Comparison of ENCODE assay signal across 8 cellular contexts in the genomic region with DNA sequence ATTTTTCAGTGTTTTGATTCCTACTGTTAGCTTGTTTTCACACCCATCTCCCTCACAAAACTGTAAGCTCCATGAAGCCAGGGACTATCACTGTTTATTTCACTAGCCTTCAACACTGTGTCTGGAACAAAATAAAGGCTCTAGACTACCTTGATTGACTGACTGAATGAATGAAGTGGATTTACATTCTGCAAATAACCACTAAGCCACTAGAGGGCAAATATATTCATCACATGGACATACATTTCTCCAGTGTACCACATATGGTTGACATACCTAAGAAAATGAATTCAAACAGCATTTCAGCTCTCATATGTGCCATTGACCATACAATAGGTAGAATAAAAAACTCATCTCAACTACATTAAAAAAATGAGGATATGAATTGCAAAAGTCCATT.
DNase-seq lines count a peak whose midpoint lies in the region; FAIRE-seq and TF ChIP-seq lines count a peak whose summit lies in the region.

No MANE protein-coding gene starts in this region.

- FAIRE-seq in H54 (lab: Jason Lieb, UNC): no peak
- FAIRE-seq in RCC 7860 (lab: Jason Lieb, UNC): no peak

- peak; percentile 6 for DNase-seq in Caki2 (ENCODE audit: low read depth)
- DNase-seq in H54 (ENCODE audit: insufficient read length, low spot score): peak; percentile 19
- DNase-seq in RCC 7860 (ENCODE audit: low spot score): peak; percentile 17
- DNase-seq in germinal center (ENCODE audit: low spot score): peak; percentile 8
- no peak for DNase-seq in NCI-H2227 treated with DMSO at 0.1 percent for 48 hours (lab: John Stamatoyannopoulos, UW)
- DNase-seq in cortex of kidney (lab: John Stamatoyannopoulos, UW): no peak
- no peak for DNase-seq in occipital lobe (lab: John Stamatoyannopoulos, UW)
- DNase-seq in HPDE6-E6E7 (ENCODE audit: extremely low spot score): no peak

- no peak for TF ChIP-seq POLR2A in H54 (IDR thresholded peaks at IDR 0.05; ENCODE audit: low read depth, low read length)

- in situ Hi-C loops in Caki2 (cut with HindIII; ENCODE audit: low pct_unique_long_range_greater_than_20kb, low sequenced_read_pairs): no loop called here

Comparison
In these comparisons a context has a peak if more than half of its experiments do, and no peak if none do; other contexts are left out.
1. DNase-seq: peak in Caki2 (single experiment), H54 (single experiment), RCC 7860 (single experiment) and germinal center (single experiment); none in NCI-H2227 treated with DMSO at 0.1 percent for 48 hours (single experiment), cortex of kidney (single experiment), occipital lobe (single experiment) and HPDE6-E6E7 (single experiment).